19 cellular contexts compared by ENCODE assay signal in the genomic region with DNA sequence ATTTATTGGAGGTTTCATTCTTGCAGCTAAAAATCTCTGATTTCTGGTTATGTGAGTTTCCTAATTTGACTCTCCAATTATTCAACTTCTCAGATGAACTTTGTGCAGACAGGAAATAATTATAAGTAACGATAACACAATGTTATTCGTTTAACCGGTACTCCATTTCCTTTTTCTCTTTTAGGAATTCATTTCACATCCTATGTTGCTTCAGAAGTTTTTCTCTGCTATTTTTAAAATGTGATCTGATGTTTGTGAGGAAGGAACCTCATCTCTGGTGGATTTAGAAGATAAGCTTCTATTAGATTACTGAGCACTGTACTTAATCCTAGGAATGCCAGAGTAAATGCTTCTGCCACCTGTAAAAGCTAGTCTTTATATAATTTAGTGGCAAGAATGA.
"Had no signal": no experiment of that assay in that cellular context is flagged by ENCODE, and none has a peak within 500 bp of the region (broad histone marks: within the 10 kb centered on the region; RNA-seq: fewer than 3 reads in every experiment).

No MANE protein-coding gene starts in this region.

- H3K36me3 Mint-ChIP-seq: activated naive CD8-positive, alpha-beta T cell treated with anti-CD3 and anti-CD28 coated beads, Interleukin-2, amount 10 ng/mL, durations not matched to agents 7 days and 5 days; memory B cell had no signal

- H3K27ac ChIP-seq: heart right ventricle, psoas muscle, testis, upper lobe of right lung had no signal

- H3K27me3 ChIP-seq: heart right ventricle, testis, upper lobe of right lung had no signal

- H3K4me1 Mint-ChIP-seq: activated naive CD8-positive, alpha-beta T cell treated with anti-CD3 and anti-CD28 coated beads, Interleukin-2, amount 10 ng/mL, durations not matched to agents 7 days and 5 days; memory B cell; nephron progenitor cell; stimulated activated naive CD8-positive, alpha-beta T cell treated with anti-CD3 and anti-CD28 coated beads, Interleukin-15, amount 100 ng/mL, for 72 hours had no signal

- H3K27me3 Mint-ChIP-seq: memory B cell; stimulated activated naive CD8-positive, alpha-beta T cell treated with anti-CD3 and anti-CD28 coated beads, Interleukin-15, amount 100 ng/mL, for 72 hours had no signal

- H3K4me3 ChIP-seq: heart right ventricle, psoas muscle, testis, upper lobe of right lung had no signal

- H3K4me3 Mint-ChIP-seq: activated CD8-positive, alpha-beta T cell treated with anti-CD3 and anti-CD28 coated beads for 36 hours; activated naive CD8-positive, alpha-beta T cell treated with anti-CD3 and anti-CD28 coated beads, Interleukin-2, amount 10 ng/mL, durations not matched to agents 7 days and 5 days; memory B cell; nephron progenitor cell; stimulated activated naive CD8-positive, alpha-beta T cell treated with anti-CD3 and anti-CD28 coated beads, Interleukin-15, amount 100 ng/mL, for 72 hours had no signal

- H3K4me1 ChIP-seq: psoas muscle, testis, upper lobe of right lung had no signal

- H3K36me3 ChIP-seq: heart right ventricle, upper lobe of right lung had no signal

- DNase-seq: activated CD8-positive, alpha-beta memory T cell treated with anti-CD3 and anti-CD28 coated beads, Interleukin-2, amount 50 U/mL, for 48 hours; activated CD8-positive, alpha-beta T cell treated with anti-CD3 and anti-CD28 coated beads for 36 hours; activated naive CD8-positive, alpha-beta T cell treated with anti-CD3 and anti-CD28 coated beads, Interleukin-2, amount 10 ng/mL, durations not matched to agents 7 days and 5 days; aorta; heart right ventricle; islet precursor cell; nephron progenitor cell; psoas muscle; stimulated activated CD4-positive, alpha-beta T cell treated with anti-CD3 and anti-CD28 coated beads, Interleukin-4, amount 100 ng/mL, for 1 hour; stimulated activated CD8-positive, alpha-beta memory T cell treated with anti-CD3 and anti-CD28 coated beads, Interleukin-4, amount 100 ng/mL, for 48 hours; stimulated activated naive CD8-positive, alpha-beta T cell treated with anti-CD3 and anti-CD28 coated beads, Interleukin-15, amount 100 ng/mL, for 72 hours; T-helper 2 cell; testis; upper lobe of right lung had no signal

- H3K9me3 ChIP-seq: heart right ventricle, psoas muscle, testis, upper lobe of right lung had no signal

- FAIRE-seq: bronchial epithelial cell, frontal cortex, TTC549 had no signal

- ATAC-seq: activated CD8-positive, alpha-beta T cell treated with anti-CD3 and anti-CD28 coated beads for 36 hours; heart right ventricle; left lobe of liver; psoas muscle; stimulated activated naive CD8-positive, alpha-beta T cell treated with anti-CD3 and anti-CD28 coated beads, Interleukin-15, amount 100 ng/mL, for 72 hours; upper lobe of right lung had no signal

- H3K27ac Mint-ChIP-seq: activated CD8-positive, alpha-beta T cell treated with anti-CD3 and anti-CD28 coated beads for 36 hours; activated naive CD8-positive, alpha-beta T cell treated with anti-CD3 and anti-CD28 coated beads, Interleukin-2, amount 10 ng/mL, durations not matched to agents 7 days and 5 days; memory B cell; nephron progenitor cell; stimulated activated naive CD8-positive, alpha-beta T cell treated with anti-CD3 and anti-CD28 coated beads, Interleukin-15, amount 100 ng/mL, for 72 hours had no signal
